ENCODE assay signal across 8 cellular contexts in the genomic region with DNA sequence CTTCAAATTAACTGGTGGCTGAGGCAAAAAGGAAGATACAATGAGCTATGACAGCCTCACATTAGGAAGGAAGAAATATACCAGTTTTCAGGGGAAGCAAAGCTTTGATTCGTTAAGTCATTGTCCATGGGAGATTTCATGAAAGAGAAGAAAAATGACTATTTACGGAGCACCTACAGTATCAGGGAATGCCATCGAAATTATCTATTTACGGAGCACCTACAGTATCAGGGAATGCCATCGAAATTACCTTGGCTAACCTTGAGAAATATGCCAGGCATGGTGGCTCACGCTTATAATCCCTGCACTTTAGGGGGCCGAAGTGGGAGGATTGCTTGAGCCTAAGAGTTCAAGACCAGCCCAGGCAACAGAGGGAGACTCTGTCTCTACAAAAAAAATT. TPM values are rescaled to one million over a fixed set of nuclear protein-coding genes. Genes with fewer than 3 reads are reported as not detected.
"Had no signal": no experiment of that assay in that cellular context is flagged by ENCODE, and none has a peak within 500 bp of the region (broad histone marks: within the 10 kb centered on the region; RNA-seq: fewer than 3 reads in every experiment).

No MANE protein-coding gene starts in this region.

- H3K9ac ChIP-seq: KMS-11 had no signal

- DNase-seq: IMR-90, KBM-7, KG1 had no signal

- FAIRE-seq: HepG2, HTR-8/SVneo had no signal

- H3K4me2 ChIP-seq: KMS-11 had no signal

- H3K27ac Mint-ChIP-seq: IgD-negative memory B cell had no signal

- ATAC-seq: HepG2 had no signal

- H3K27ac ChIP-seq: HL-60, KMS-11 had no signal

RNA-seq across cellular contexts. Expression of gene IQSEC2, which starts 28.5 kb away (rescaled TPM):
- polyA plus RNA-seq: IgD-negative memory B cell had no signal
